10 cellular contexts compared by ENCODE assay signal in the genomic region with DNA sequence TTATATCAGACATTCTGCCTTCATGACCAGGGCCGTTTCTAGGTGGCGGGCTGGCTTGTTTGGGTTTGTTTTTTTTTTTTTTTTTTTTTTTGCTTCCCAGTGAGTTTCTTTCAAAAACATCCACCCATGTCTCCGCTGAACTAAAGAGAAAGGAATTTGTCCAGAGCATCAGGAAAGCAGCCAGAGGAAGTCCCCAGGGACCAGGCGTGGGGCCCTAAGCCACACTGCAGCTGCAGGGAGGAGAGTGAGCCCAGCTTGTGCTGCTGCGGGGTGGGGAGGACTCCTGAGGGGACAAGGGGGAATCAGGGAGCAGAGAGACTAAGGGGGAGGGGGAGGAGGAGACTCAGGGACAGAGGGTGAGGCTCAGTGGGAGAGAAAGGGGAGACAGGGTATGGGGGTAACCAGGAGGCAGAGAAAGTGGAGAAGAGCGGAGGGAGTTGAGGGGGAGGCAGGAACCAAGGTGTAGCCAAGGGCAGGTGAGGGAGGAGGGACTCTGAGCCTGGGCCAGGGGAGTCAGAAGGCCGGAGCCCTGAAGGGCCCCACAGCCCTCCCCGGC. TPM values are rescaled to one million over a fixed set of nuclear protein-coding genes. Genes with fewer than 3 reads are reported as not detected.
DNase-seq lines count a peak whose midpoint lies in the region; ATAC-seq and TF ChIP-seq lines count a peak whose summit lies in the region.
"Had no signal": no experiment of that assay in that cellular context is flagged by ENCODE, and none has a peak within 500 bp of the region (broad histone marks: within the 10 kb centered on the region; RNA-seq: fewer than 3 reads in every experiment).

No MANE protein-coding gene starts in this region.

- no peak for TF ChIP-seq RAD21 in neural cell (conservative IDR thresholded peaks at IDR 0.05)

- H3K9me3 ChIP-seq in neural cell (ENCODE audit: low read length) (no peaks in the 10 kb centered on the region), T-helper 17 cell (ENCODE audit: control insufficient read depth, low read length, poor library complexity, severe bottlenecking) (no peaks in the 10 kb centered on the region)
- H3K9me3 ChIP-seq: upper lobe of left lung had no signal

- peak overlapping the region; percentile 34 for H3K27ac ChIP-seq in neural cell (ENCODE audit: low read length)

- no peak overlapping the region for H3K4me2 ChIP-seq in neural cell (ENCODE audit: low read length)

- CTCF ChIA-PET in BJ (lab: Yijun Ruan, JAX): interaction anchor here (0.7 to 14.8 kb wide), 5 partner anchors 7 to 345 kb away, joined by 3 to 278 read pairs (median 7); no protein-coding TSS in a partner anchor

- H2AFZ ChIP-seq in neural cell (ENCODE audit: low read depth, low read length): no peak overlapping the region

- ATAC-seq in T-helper 17 cell (no peak), HG02884 (IDR thresholded peaks at IDR 0.05; ENCODE audit: unreplicated experiment) (no peak), HG03342 (IDR thresholded peaks at IDR 0.05; ENCODE audit: unreplicated experiment) (no peak)

- H3K9me2 ChIP-seq in neural cell (ENCODE audit: insufficient read depth, low read length): no peaks in the 10 kb centered on the region

- H3K27ac Mint-ChIP-seq in T-helper 17 cell: no peak overlapping the region

- H3K79me2 ChIP-seq in neural cell (replicated peaks; ENCODE audit: insufficient read depth, low read length): no peaks in the 10 kb centered on the region

- H3K9ac ChIP-seq in neural cell (ENCODE audit: low read length): peak overlapping the region; percentile 41

- TF ChIP-seq EP300 in neural cell (conservative IDR thresholded peaks at IDR 0.05; ENCODE audit: poor library complexity, severe bottlenecking): no peak

- H3K27me3 ChIP-seq in BJ (ENCODE audit: control insufficient read depth, insufficient read depth, low read length): no peaks in the 10 kb centered on the region
- no peaks in the 10 kb centered on the region for H3K27me3 ChIP-seq in neural cell (ENCODE audit: insufficient read depth, low read depth, low read length)
- H3K27me3 ChIP-seq: upper lobe of left lung had no signal

- H3K36me3 ChIP-seq in BJ (ENCODE audit: control insufficient read depth, insufficient read depth, low read length): no peaks in the 10 kb centered on the region
- no peaks in the 10 kb centered on the region for H3K36me3 ChIP-seq in neural cell (ENCODE audit: insufficient read depth, low read length)
- H3K36me3 ChIP-seq: upper lobe of left lung had no signal

- POLR2A ChIA-PET in BJ (lab: Charles Lee): interaction anchor here (0.6 kb wide), 1 partner anchor 102 kb away, joined by 6 read pairs; no protein-coding TSS in a partner anchor

- H3F3A ChIP-seq in neural cell (ENCODE audit: insufficient read depth, low read length, poor library complexity, severe bottlenecking): no peaks in the 10 kb centered on the region

- no peak overlapping the region for H3K4me3 Mint-ChIP-seq in T-helper 17 cell

- peaks cover 13% of the 10 kb centered on the region for H3K4me1 Mint-ChIP-seq in T-helper 17 cell

- no peaks in the 10 kb centered on the region for H4K20me1 ChIP-seq in neural cell (ENCODE audit: insufficient read depth)

- peaks cover 7% of the 10 kb centered on the region for H3K27me3 Mint-ChIP-seq in T-helper 17 cell

- H3K4me3 ChIP-seq in BJ (ENCODE audit: low read depth, low read length): no peak overlapping the region
- no peak overlapping the region for H3K4me3 ChIP-seq in choroid plexus epithelial cell (ENCODE audit: low read depth, low read length)
- H3K4me3 ChIP-seq in neural cell (ENCODE audit: low read length): no peak overlapping the region
- H3K4me3 ChIP-seq: upper lobe of left lung had no signal

- TF ChIP-seq CTCF in BJ (IDR thresholded peaks at IDR 0.05; ENCODE audit: insufficient read depth, low read depth, low read length) (no peak), choroid plexus epithelial cell (conservative IDR thresholded peaks at IDR 0.05; ENCODE audit: low read depth, low read length) (no peak), neural cell (IDR thresholded peaks at IDR 0.05; ENCODE audit: poor library complexity, severe bottlenecking) (no peak)

- H3K36me3 Mint-ChIP-seq in T-helper 17 cell (ENCODE audit: low read depth): peaks cover 3% of the 10 kb centered on the region

- DNase-seq in BJ (ENCODE audit: low read depth) (peak; percentile 84), NCI-H1417 (lab: John Stamatoyannopoulos, UW) (peak; percentile 87 to 93 (median 90)), choroid plexus epithelial cell (ENCODE audit: low read depth) (peak; percentile 96), T-helper 17 cell (no peak)
- DNase-seq in activated effector memory CD4-positive, alpha-beta T cell treated with anti-CD3 and anti-CD28 coated beads, Interleukin-2, amount 50 U/mL, for 16 hours: no peak
- DNase-seq: SHP77 treated with DMSO at 0.1 percent for 48 hours had no signal

TF ChIP-seq in neural cell, 6 proteins besides CTCF, POLR2A, EP300 and RAD21:
- TF ChIP-seq, protein P1, sequence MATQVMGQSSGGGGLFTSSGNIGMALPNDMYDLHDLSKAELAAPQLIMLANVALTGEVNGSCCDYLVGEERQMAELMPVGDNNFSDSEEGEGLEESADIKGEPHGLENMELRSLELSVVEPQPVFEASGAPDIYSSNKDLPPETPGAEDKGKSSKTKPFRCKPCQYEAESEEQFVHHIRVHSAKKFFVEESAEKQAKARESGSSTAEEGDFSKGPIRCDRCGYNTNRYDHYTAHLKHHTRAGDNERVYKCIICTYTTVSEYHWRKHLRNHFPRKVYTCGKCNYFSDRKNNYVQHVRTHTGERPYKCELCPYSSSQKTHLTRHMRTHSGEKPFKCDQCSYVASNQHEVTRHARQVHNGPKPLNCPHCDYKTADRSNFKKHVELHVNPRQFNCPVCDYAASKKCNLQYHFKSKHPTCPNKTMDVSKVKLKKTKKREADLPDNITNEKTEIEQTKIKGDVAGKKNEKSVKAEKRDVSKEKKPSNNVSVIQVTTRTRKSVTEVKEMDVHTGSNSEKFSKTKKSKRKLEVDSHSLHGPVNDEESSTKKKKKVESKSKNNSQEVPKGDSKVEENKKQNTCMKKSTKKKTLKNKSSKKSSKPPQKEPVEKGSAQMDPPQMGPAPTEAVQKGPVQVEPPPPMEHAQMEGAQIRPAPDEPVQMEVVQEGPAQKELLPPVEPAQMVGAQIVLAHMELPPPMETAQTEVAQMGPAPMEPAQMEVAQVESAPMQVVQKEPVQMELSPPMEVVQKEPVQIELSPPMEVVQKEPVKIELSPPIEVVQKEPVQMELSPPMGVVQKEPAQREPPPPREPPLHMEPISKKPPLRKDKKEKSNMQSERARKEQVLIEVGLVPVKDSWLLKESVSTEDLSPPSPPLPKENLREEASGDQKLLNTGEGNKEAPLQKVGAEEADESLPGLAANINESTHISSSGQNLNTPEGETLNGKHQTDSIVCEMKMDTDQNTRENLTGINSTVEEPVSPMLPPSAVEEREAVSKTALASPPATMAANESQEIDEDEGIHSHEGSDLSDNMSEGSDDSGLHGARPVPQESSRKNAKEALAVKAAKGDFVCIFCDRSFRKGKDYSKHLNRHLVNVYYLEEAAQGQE (IDR thresholded peaks at IDR 0.05; ENCODE audit: borderline replicate concordance): no peak
- TF ChIP-seq MXI1 (conservative IDR thresholded peaks at IDR 0.05; ENCODE audit: poor library complexity, severe bottlenecking) (no peak), EZH2 (IDR thresholded peaks at IDR 0.05; ENCODE audit: borderline replicate concordance, insufficient read depth, low read length, poor library complexity, severe bottlenecking) (no peak), TAF1 (IDR thresholded peaks at IDR 0.05; ENCODE audit: low read depth) (no peak), POLR2AphosphoS5 (IDR thresholded peaks at IDR 0.05) (no peak), SMC3 (conservative IDR thresholded peaks at IDR 0.05; ENCODE audit: poor library complexity) (no peak)

RNA-seq across cellular contexts. Expression of a gene that starts 49.5 kb away (rescaled TPM):
- 0.63 and 0.70 TPM in 2 replicates for polyA plus RNA-seq in BJ (2011; rRNA removed)
- 0.33 and 0.46 TPM in 2 replicates for polyA minus RNA-seq in BJ (2011; rRNA and poly(A)+ RNA removed)
- polyA plus RNA-seq in neural cell: not detected in 2 replicates
- polyA minus RNA-seq in neural cell: not detected in 2 replicates
- total RNA-seq in T-helper 17 cell: not detected

Comparison
In these comparisons a context has a peak if more than half of its experiments do, and no peak if none do; other contexts are left out.
1. DNase-seq: peak in BJ (single experiment), NCI-H1417 (3 of 3) and choroid plexus epithelial cell (single experiment); none in T-helper 17 cell (0 of 3) and activated effector memory CD4-positive, alpha-beta T cell treated with anti-CD3 and anti-CD28 coated beads, Interleukin-2, amount 50 U/mL, for 16 hours (single experiment).